9 cellular contexts compared by ENCODE assay signal in the genomic region with DNA sequence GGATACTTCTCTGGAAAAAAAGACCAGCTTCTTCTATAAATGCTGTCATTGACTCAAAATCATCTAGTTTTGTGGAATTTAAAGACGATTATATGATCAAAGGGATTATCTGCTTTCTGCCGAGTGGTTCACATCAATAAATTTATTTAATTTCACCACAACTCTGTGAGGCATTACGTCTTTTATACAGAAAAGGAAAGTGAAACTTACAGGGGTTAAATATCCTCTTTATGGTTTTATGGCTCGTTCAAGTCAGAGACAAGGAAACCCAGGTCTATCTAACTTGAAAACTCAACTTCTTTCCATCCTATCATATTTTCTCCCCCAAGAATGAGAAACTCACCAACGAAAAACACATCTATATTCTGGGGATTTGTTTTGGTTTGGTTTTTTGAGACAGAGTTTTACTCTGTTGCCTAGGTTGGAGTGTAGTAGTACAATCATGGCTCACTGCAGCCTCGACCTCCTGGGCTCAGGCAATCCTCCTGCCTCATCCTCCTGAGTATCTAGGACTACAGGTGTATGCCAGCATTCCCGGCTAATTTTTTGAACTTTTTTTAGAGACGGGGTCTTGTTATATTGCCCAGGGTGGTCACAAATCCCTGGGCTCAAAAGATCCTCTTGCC.
DNase-seq lines count a peak whose midpoint lies in the region; ATAC-seq and TF ChIP-seq lines count a peak whose summit lies in the region.
"Had no signal": no experiment of that assay in that cellular context is flagged by ENCODE, and none has a peak within 500 bp of the region (broad histone marks: within the 10 kb centered on the region; RNA-seq: fewer than 3 reads in every experiment).

No MANE protein-coding gene starts in this region.

- H3K4me3 ChIP-seq in GM12865 (ENCODE audit: low read depth, low read length) (peak overlapping the region; percentile 15; the same call in 1 of the 2 replicates), coronary artery (peak overlapping the region; percentile 9)
- H3K4me3 ChIP-seq: SK-N-MC had no signal

- TF ChIP-seq CTCF in GM12865 (IDR thresholded peaks at IDR 0.05; ENCODE audit: insufficient read depth, low read depth, low read length, missing control alignments) (no peak), coronary artery (IDR thresholded peaks at IDR 0.05) (no peak)

- peak; percentile 91 for ATAC-seq in GM21515 (IDR thresholded peaks at IDR 0.05; ENCODE audit: unreplicated experiment)
- ATAC-seq in stimulated activated naive CD8-positive, alpha-beta T cell treated with anti-CD3 and anti-CD28 coated beads, Interleukin-15, Interleukin-2, amounts not matched to agents 100 U/mL and 50 U/mL, for 24 hours: peak; percentile 65

- DNase-seq in GM12865 (ENCODE audit: low read depth) (no peak), KG1 (lab: John Stamatoyannopoulos, UW) (peak; percentile 37), coronary artery (ENCODE audit: low spot score) (no peak), COR-L47 (lab: John Stamatoyannopoulos, UW) (no peak), NCI-H526 (lab: John Stamatoyannopoulos, UW) (no peak), HuH-7 (ENCODE audit: low spot score) (no peak)
- no peak for DNase-seq in stimulated activated naive CD8-positive, alpha-beta T cell treated with anti-CD3 and anti-CD28 coated beads, Interleukin-15, Interleukin-2, amounts not matched to agents 100 U/mL and 50 U/mL, for 24 hours

- no peak overlapping the region for H3K27ac ChIP-seq in coronary artery
- H3K27ac ChIP-seq: SK-N-MC had no signal
